ENCODE assay signal across 22 cellular contexts in the genomic region with DNA sequence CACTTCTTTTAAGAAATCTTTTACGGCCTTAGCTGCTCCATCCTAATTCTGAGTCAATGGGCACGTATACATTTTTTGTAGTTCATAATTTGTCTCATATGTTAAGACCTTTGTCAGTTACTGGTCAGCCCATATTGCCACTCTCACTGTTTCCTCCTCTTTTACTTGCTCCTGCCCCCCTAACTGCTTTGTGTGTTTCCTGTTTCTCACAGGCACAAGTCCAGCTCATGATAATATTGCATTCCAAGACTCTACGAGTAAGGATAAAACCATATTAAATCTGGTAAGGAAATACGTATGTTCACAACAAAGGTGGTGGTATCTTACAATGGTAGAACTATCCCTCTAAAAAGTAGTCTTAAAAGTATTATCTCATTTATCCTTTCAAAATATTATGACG.
"Had no signal": no experiment of that assay in that cellular context is flagged by ENCODE, and none has a peak within 500 bp of the region (broad histone marks: within the 10 kb centered on the region; RNA-seq: fewer than 3 reads in every experiment).

No MANE protein-coding gene starts in this region.

- H3K79me2 ChIP-seq: hepatocyte had no signal

- DNase-seq: activated CD4-positive, CD25-positive, alpha-beta regulatory T cell treated with anti-CD3 and anti-CD28 coated beads, Interleukin-2, amount 50 U/mL, for 72 hours; activated CD8-positive, alpha-beta memory T cell treated with anti-CD3 and anti-CD28 coated beads, Interleukin-2, amount 50 U/mL, for 4 hours; activated T-cell treated with anti-CD3 and anti-CD28 coated beads, Interleukin-2, amount 50 U/mL, for 24 hours; adrenal gland; erythroblast; foreskin keratinocyte; glutamatergic neuron; immature natural killer cell; kidney glomerular epithelial cell; left ventricle myocardium superior; mammary epithelial cell; pancreas; small intestine; stimulated activated CD4-positive, alpha-beta T cell treated with anti-CD3 and anti-CD28 coated beads, Interleukin-2, amount 100 ng/mL, for 24 hours; T-cell; testis; trophoblast cell; uterus had no signal

- H3K9me3 ChIP-seq: adrenal gland, ascending aorta, pancreas, testis, uterus had no signal

- H3K4me2 ChIP-seq: hepatocyte had no signal

- H3K4me1 ChIP-seq: adrenal gland, ascending aorta, foreskin keratinocyte, pancreas, testis, uterus had no signal

- H3K4me3 ChIP-seq: adrenal gland, ascending aorta, coronary artery, hepatocyte, pancreas, testis, uterus had no signal

- H3K36me3 ChIP-seq: adrenal gland, ascending aorta, uterus had no signal

- H3K27ac ChIP-seq: adrenal gland, ascending aorta, coronary artery, foreskin keratinocyte, hepatocyte, pancreas, testis, uterus, VCaP had no signal

- FAIRE-seq: pancreas, small intestine had no signal

- H2AFZ ChIP-seq: hepatocyte had no signal

- H3K27me3 ChIP-seq: adrenal gland, ascending aorta, foreskin keratinocyte, hepatocyte, pancreas, testis, uterus had no signal
